In genomic region chr5:157816682-157817268, GRCh38 we compare ENCODE assay signal across 8 cellular contexts. TPM values are rescaled to one million over a fixed set of nuclear protein-coding genes. Genes with fewer than 3 reads are reported as not detected.
DNase-seq lines count a peak whose midpoint lies in the region; ATAC-seq and TF ChIP-seq lines count a peak whose summit lies in the region.

No MANE protein-coding gene starts in this region.

- peaks cover 19% of the 10 kb centered on the region for H3K4me1 Mint-ChIP-seq in activated T-cell treated with anti-CD3 and anti-CD28 coated beads, Interleukin-2, amount 50 U/mL, for 4 hours (ENCODE audit: low read depth)
- peaks cover 25% of the 10 kb centered on the region for H3K4me1 Mint-ChIP-seq in activated T-cell treated with anti-CD3 and anti-CD28 coated beads, Interleukin-2, amount 50 U/mL, for 24 hours (ENCODE audit: low read depth)

- 23 to 28% (median 26%) methylated on average over 1 of the region's 1 CpG for WGBS in ovary, 3 donors

- peaks cover 33% of the 10 kb centered on the region; the same call in 1 of the 2 replicates for H4K20me1 ChIP-seq in DND-41 (ENCODE audit: insufficient read depth, low read length)

- H2AFZ ChIP-seq in DND-41 (ENCODE audit: low read depth, low read length): no peak overlapping the region

- TF ChIP-seq EP300 in ovary (IDR thresholded peaks at IDR 0.05): no peak

- H3K36me3 Mint-ChIP-seq in activated T-cell treated with anti-CD3 and anti-CD28 coated beads, Interleukin-2, amount 50 U/mL, for 4 hours (ENCODE audit: insufficient read depth): peaks cover 18% of the 10 kb centered on the region
- peaks cover 61% of the 10 kb centered on the region for H3K36me3 Mint-ChIP-seq in activated T-cell treated with anti-CD3 and anti-CD28 coated beads, Interleukin-2, amount 50 U/mL, for 24 hours (ENCODE audit: low read depth)

- no peak for ATAC-seq in DND-41 (ENCODE audit: insufficient read depth, low read depth)
- no peak for ATAC-seq in activated T-cell treated with anti-CD3 and anti-CD28 coated beads, Interleukin-2, amount 50 U/mL, for 4 hours
- no peak for ATAC-seq in HG02678 (IDR thresholded peaks at IDR 0.05; ENCODE audit: unreplicated experiment)

- H3K27me3 ChIP-seq in DND-41 (ENCODE audit: insufficient read depth, low read length, poor library complexity) (no peaks in the 10 kb centered on the region), ovary (no peaks in the 10 kb centered on the region)

- no peak overlapping the region for H3K9ac ChIP-seq in DND-41 (ENCODE audit: low read depth, low read length)

- no peaks in the 10 kb centered on the region for H3K9me3 Mint-ChIP-seq in activated T-cell treated with anti-CD3 and anti-CD28 coated beads, Interleukin-2, amount 50 U/mL, for 4 hours
- peaks cover 1% of the 10 kb centered on the region for H3K9me3 Mint-ChIP-seq in activated T-cell treated with anti-CD3 and anti-CD28 coated beads, Interleukin-2, amount 50 U/mL, for 24 hours

- no peak overlapping the region for H3K27ac Mint-ChIP-seq in activated T-cell treated with anti-CD3 and anti-CD28 coated beads, Interleukin-2, amount 50 U/mL, for 24 hours

- H3K27ac ChIP-seq in DND-41 (ENCODE audit: low read length) (no peak overlapping the region), ovary (no peak overlapping the region)

- H3K4me2 ChIP-seq in DND-41 (ENCODE audit: insufficient read depth, low read length): no peak overlapping the region

- H3K4me1 ChIP-seq in DND-41 (ENCODE audit: insufficient read depth, low read length) (peaks cover 3% of the 10 kb centered on the region; the same call in 1 of the 2 replicates), ovary (ENCODE audit: insufficient read depth) (peaks cover 3% of the 10 kb centered on the region)

- DNase-seq in DND-41 (no peak), cerebellum (ENCODE audit: low spot score) (peak; percentile 17), ovary (no peak)
- DNase-seq in activated T-cell treated with anti-CD3 and anti-CD28 coated beads, Interleukin-2, amount 50 U/mL, for 4 hours: no peak
- DNase-seq in activated T-cell treated with anti-CD3 and anti-CD28 coated beads, Interleukin-2, amount 50 U/mL, for 24 hours: no peak
- no peak for DNase-seq in stimulated activated CD4-positive, alpha-beta T cell treated with anti-CD3 and anti-CD28 coated beads, Interleukin-4, amount 100 ng/mL, for 4 hours

- TF ChIP-seq CTCF in DND-41 (IDR thresholded peaks at IDR 0.05; ENCODE audit: borderline replicate concordance, extremely low read depth, low read length, poor library complexity, severe bottlenecking) (peak; percentile 74), LNCAP (IDR thresholded peaks at IDR 0.05) (peak; percentile 62), ovary (IDR thresholded peaks at IDR 0.05) (peak in 2 of 3 donors; percentile 9 to 40)

- peaks cover 64% of the 10 kb centered on the region for H3K79me2 ChIP-seq in DND-41 (ENCODE audit: insufficient read depth, low read length)

- no peaks in the 10 kb centered on the region for H3K9me3 ChIP-seq in DND-41 (ENCODE audit: insufficient read depth, low read length, severe bottlenecking)
- H3K9me3 ChIP-seq in ovary: no peaks in the 10 kb centered on the region

- TF ChIP-seq POLR2A in ovary (IDR thresholded peaks at IDR 0.05): no peak

- intact Hi-C loops in ovary (cut with DNase I): loop anchor here in 3 of 4 donors (10.0 kb wide), 4 partner anchors 178 to 1288 kb away; no protein-coding TSS in a partner anchor

- H3K4me3 ChIP-seq in DND-41 (ENCODE audit: low read depth in 1 of 2, low read length in 2 of 2): no peak overlapping the region
- H3K4me3 ChIP-seq in ovary: no peak overlapping the region

- H3K36me3 ChIP-seq in DND-41 (ENCODE audit: insufficient read depth, low read length) (peaks cover 56% of the 10 kb centered on the region), ovary (no peaks in the 10 kb centered on the region)

- no peaks in the 10 kb centered on the region for H3K27me3 Mint-ChIP-seq in activated T-cell treated with anti-CD3 and anti-CD28 coated beads, Interleukin-2, amount 50 U/mL, for 4 hours (ENCODE audit: low read depth)
- no peaks in the 10 kb centered on the region for H3K27me3 Mint-ChIP-seq in activated T-cell treated with anti-CD3 and anti-CD28 coated beads, Interleukin-2, amount 50 U/mL, for 24 hours

- no peak overlapping the region for H3K4me3 Mint-ChIP-seq in activated T-cell treated with anti-CD3 and anti-CD28 coated beads, Interleukin-2, amount 50 U/mL, for 4 hours
- no peak overlapping the region for H3K4me3 Mint-ChIP-seq in activated T-cell treated with anti-CD3 and anti-CD28 coated beads, Interleukin-2, amount 50 U/mL, for 24 hours

RNA-seq across cellular contexts. Expression of gene CLINT1, which starts 42.2 kb away (rescaled TPM):
- total RNA-seq in cerebellum (62.7 TPM), ovary (10 to 100 TPM; 40.5 to 67.8 (median 50.3) TPM)
- polyA plus RNA-seq in ovary: 10 to 100 TPM; 27.4 to 52.6 TPM
- 10 to 100 TPM; 90.0 to 99.1 (median 92.5) TPM for total RNA-seq in activated T-cell treated with anti-CD3 and anti-CD28 coated beads, Interleukin-2, amount 50 U/mL, for 4 hours
